In genomic region chr14:42490536-42490935, GRCh38 we compare ENCODE assay signal across 22 cellular contexts.
DNase-seq lines count a peak whose midpoint lies in the region; ATAC-seq lines count a peak whose summit lies in the region.
"Had no signal": no experiment of that assay in that cellular context is flagged by ENCODE, and none has a peak within 500 bp of the region (broad histone marks: within the 10 kb centered on the region; RNA-seq: fewer than 3 reads in every experiment).

No MANE protein-coding gene starts in this region.

- H3K79me2 ChIP-seq in Karpas-422 (ENCODE audit: low read length) = no peaks in the 10 kb centered on the region

- no peak overlapping the region for H3K4me2 ChIP-seq in Karpas-422 (ENCODE audit: low read depth, low read length, poor library complexity, severe bottlenecking)

- no peaks in the 10 kb centered on the region for H3K4me1 ChIP-seq in Karpas-422 (ENCODE audit: low read length)

- H4K20me1 ChIP-seq in Karpas-422 (ENCODE audit: insufficient read depth, low read depth, low read length) = no peaks in the 10 kb centered on the region

- H3K9me3 ChIP-seq in Karpas-422 (ENCODE audit: low read length) = no peaks in the 10 kb centered on the region

- no peak overlapping the region for H3K27ac ChIP-seq in Karpas-422 (ENCODE audit: low read length)

- H3K9me2 ChIP-seq in Karpas-422 (replicated peaks; ENCODE audit: insufficient read depth, low read length) = no peaks in the 10 kb centered on the region

- ATAC-seq in left lobe of liver = no peak
- ATAC-seq: CD8-positive, alpha-beta T cell; HepG2 had no signal

- no peaks in the 10 kb centered on the region for H3K27me3 ChIP-seq in Karpas-422 (ENCODE audit: low read length)

- H3K36me3 ChIP-seq in Karpas-422 (ENCODE audit: insufficient read depth, low read length) = no peaks in the 10 kb centered on the region

- peak; percentile 6 for DNase-seq in Daoy (ENCODE audit: low read depth)
- no peak for DNase-seq in Karpas-422
- peak; percentile 8 for DNase-seq in fibroblast of gingiva (ENCODE audit: low read depth)
- DNase-seq in iris pigment epithelial cell (ENCODE audit: low read depth) = peak; percentile 26
- no peak for DNase-seq in HT-29 (ENCODE audit: low spot score)
- no peak for DNase-seq in NCI-H2107 (lab: John Stamatoyannopoulos, UW)
- no peak for DNase-seq in left lobe of liver (ENCODE audit: low spot score)
- DNase-seq: 8988T; AML-193; C1 segment of cervical spinal cord; CD8-positive, alpha-beta T cell; DND-41; KG1; MV-4-11; NCI-H1694; NCI-H2081; NCI-H2171 treated with DMSO at 0.1 percent for 48 hours; NCI-H446 treated with DMSO at 0.1 percent for 48 hours; NCI-H526 treated with DMSO at 0.1 percent for 48 hours; OCI-M1; Right ventricle myocardium superior had no signal

- H3K4me3 ChIP-seq in Karpas-422 (ENCODE audit: low read length) = no peak overlapping the region

- H3K9ac ChIP-seq in Karpas-422 (ENCODE audit: low read length) = no peak overlapping the region

- peak overlapping the region; percentile 16; the same call in 1 of the 2 replicates for H2AFZ ChIP-seq in Karpas-422 (ENCODE audit: low read length)

Comparison
In these comparisons a context has a peak if more than half of its experiments do, and no peak if none do; other contexts are left out.
1. DNase-seq: peak in Daoy (single experiment), fibroblast of gingiva (single experiment) and iris pigment epithelial cell (single experiment); none in Karpas-422 (single experiment), HT-29 (single experiment), NCI-H2107 (single experiment) and left lobe of liver (single experiment).